ENCODE assay signal across 8 cellular contexts in genomic region chr1:152495066-152495675, GRCh38.
DNase-seq lines count a peak whose midpoint lies in the region; ATAC-seq lines count a peak whose summit lies in the region.
"Had no signal": no experiment of that assay in that cellular context is flagged by ENCODE, and none has a peak within 500 bp of the region (broad histone marks: within the 10 kb centered on the region; RNA-seq: fewer than 3 reads in every experiment).

No MANE protein-coding gene starts in this region.

- ATAC-seq in HG03135 (IDR thresholded peaks at IDR 0.05; ENCODE audit: unreplicated experiment) = no peak

- DNase-seq in DMS53 (lab: John Stamatoyannopoulos, UW) = peak; percentile 65
- peak; percentile 17 for DNase-seq in GM19238 (ENCODE audit: insufficient read length, low spot score)
- DNase-seq in RKO (ENCODE audit: low spot score) = peak; percentile 34
- DNase-seq in foreskin melanocyte = peak; percentile 6
- no peak for DNase-seq in NCI-H1436 (lab: John Stamatoyannopoulos, UW)
- no peak for DNase-seq in NCI-H345 (lab: John Stamatoyannopoulos, UW)
- DNase-seq: activated CD8-positive, alpha-beta memory T cell treated with anti-CD3 and anti-CD28 coated beads for 24 hours had no signal

Comparison
In these comparisons a context has a peak if more than half of its experiments do, and no peak if none do; other contexts are left out.
1. DNase-seq: peak in DMS53 (single experiment), GM19238 (single experiment), RKO (single experiment) and foreskin melanocyte (single experiment); none in NCI-H1436 (single experiment) and NCI-H345 (single experiment).